Comparison of ENCODE assay signal across 8 cellular contexts in the genomic region with DNA sequence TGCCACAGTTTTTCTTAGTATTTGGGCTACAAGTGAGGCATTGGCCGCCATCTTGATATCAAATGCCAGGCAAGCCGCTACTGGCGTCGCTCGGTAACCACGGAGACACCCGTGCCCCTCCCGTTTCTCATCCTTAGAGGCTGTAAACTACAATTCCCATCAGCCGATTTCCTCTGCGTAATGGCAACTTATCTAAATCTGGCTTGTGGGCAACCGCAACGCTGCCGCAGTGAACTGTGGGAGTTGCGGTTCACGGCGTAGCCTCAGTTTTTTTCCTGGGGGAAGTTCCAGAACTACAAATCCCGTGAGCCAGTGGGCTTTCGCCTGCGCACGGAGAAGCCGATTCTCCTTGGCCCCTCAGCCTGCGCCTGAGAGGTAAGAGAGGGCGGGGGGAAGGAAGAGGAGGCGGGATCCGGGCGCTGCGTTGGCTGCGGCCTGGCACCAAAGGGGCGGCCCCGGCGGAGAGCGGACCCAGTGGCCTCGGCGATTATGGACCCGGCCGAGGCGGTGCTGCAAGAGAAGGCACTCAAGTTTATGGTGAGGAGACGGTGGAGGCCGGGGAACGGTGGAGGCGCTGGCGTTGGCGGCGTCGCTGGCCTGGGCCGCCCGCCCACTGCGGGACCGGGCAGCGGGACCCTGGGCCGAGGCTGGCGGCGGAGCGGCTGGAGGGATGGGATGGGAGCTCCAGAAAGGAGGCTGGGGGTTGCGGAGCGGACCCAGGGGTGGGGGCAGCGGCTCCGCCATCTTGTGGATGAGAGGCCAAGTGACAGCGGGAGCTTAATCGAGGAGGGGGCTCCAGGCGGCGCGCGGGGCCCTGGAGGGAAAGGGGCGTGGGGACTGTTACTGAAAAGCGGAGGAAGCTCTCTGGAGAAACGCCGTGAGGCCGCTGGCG. TPM values are rescaled to one million over a fixed set of nuclear protein-coding genes. Genes with fewer than 3 reads are reported as not detected.
DNase-seq lines count a peak whose midpoint lies in the region; ATAC-seq lines count a peak whose summit lies in the region.

A gene (plus strand): TSS at position 474 of the 892 bp plus-strand sequence. CDS start 16 bp downstream, at position 490.

- peaks cover 6% of the 10 kb centered on the region for H3K36me3 Mint-ChIP-seq in IgD-negative memory B cell

- H3K27me3 Mint-ChIP-seq in IgD-negative memory B cell = peaks cover 3% of the 10 kb centered on the region

- peak; percentile 93 for ATAC-seq in GM21529 (IDR thresholded peaks at IDR 0.05; ENCODE audit: unreplicated experiment)

- DNase-seq in DMS114 treated with DMSO at 0.1 percent for 48 hours (lab: John Stamatoyannopoulos, UW; ENCODE audit: unreplicated experiment) (peak; percentile 99), OCI-M2 (lab: John Stamatoyannopoulos, UW; ENCODE audit: unreplicated experiment) (peak; percentile 92), activated T-cell treated with anti-CD3 and anti-CD28 coated beads for 4 hours (peak; percentile 90), epidermal melanocyte (ENCODE audit: insufficient read length, low spot score) (peak; percentile 92), middle frontal gyrus (ENCODE audit: extremely low spot score, low spot score) (peak; percentile 100)
- DNase-seq in stimulated activated CD8-positive, alpha-beta memory T cell treated with anti-CD3 and anti-CD28 coated beads, Interleukin-2, amount 100 ng/mL, for 48 hours (ENCODE audit: low read depth in 2 of 2) = peak; percentile 87 to 94

- peak within 1 kb of the TSS; percentile 96 to 99 (median 98) for H3K4me3 Mint-ChIP-seq in IgD-negative memory B cell

- peak within 1 kb of the TSS; percentile 95 to 98 (median 96) for H3K27ac Mint-ChIP-seq in IgD-negative memory B cell

- peaks cover 22 to 25% (median 22%) of the 10 kb centered on the region in 3 donors for H3K4me1 Mint-ChIP-seq in IgD-negative memory B cell

- no peaks in the 10 kb centered on the region for H3K9me3 Mint-ChIP-seq in IgD-negative memory B cell

RNA-seq across cellular contexts. Expression of the gene that starts here (rescaled TPM):
- 8.3 TPM for polyA plus RNA-seq in IgD-negative memory B cell

Comparison
In these comparisons a context has a peak if more than half of its experiments do, and no peak if none do; other contexts are left out.
1. Peak in every context shown above with its lines: DNase-seq and ATAC-seq.